ENCODE assay signal across 9 cellular contexts in the genomic region with DNA sequence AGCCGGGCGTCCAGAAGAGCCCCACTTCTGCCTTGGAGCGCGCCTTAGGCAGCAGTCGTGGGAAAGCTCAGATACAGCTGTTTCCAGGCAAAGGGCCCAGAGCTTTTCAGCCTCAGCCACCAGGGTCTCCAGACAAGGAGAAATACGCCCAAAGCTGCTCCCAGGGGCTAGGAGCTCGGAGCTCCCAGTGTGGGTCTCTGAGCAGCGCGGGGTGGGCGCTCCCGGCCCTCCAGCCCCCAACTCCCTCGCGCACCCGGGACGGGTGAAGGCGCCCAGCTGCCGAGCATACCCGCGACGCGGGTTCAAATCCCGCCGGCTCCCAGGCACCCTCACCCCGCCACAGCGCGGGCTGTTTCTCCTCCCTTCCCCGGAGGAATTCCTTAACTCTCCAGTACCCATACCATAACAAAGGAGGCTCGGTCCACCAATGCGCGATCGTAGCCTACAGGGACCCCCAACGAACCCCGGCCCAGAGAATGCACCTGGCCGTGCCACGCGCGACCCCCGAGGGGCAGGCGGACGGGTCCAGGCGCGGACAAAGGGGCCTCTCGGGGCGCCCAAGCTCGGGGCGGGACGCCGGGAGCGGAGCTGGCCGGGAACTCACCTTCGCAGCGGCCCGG. TPM values are rescaled to one million over a fixed set of nuclear protein-coding genes. Genes with fewer than 3 reads are reported as not detected.
DNase-seq lines count a peak whose midpoint lies in the region; ATAC-seq and TF ChIP-seq lines count a peak whose summit lies in the region.
"Had no signal": no experiment of that assay in that cellular context is flagged by ENCODE, and none has a peak within 500 bp of the region (broad histone marks: within the 10 kb centered on the region; RNA-seq: fewer than 3 reads in every experiment).

No MANE protein-coding gene starts in this region.

- H3K27me3 Mint-ChIP-seq in glutamatergic neuron (ENCODE audit: unreplicated experiment) (peaks cover 21% of the 10 kb centered on the region), immature natural killer cell (ENCODE audit: low read depth in 3 of 3) (peaks cover 6 to 32% (median 14%) of the 10 kb centered on the region in 3 donors)
- peaks cover 64 to 81% (median 75%) of the 10 kb centered on the region in 5 donors for H3K27me3 Mint-ChIP-seq in naive thymus-derived CD4-positive, alpha-beta T cell

- H3K27ac Mint-ChIP-seq in glutamatergic neuron (ENCODE audit: unreplicated experiment): no peak overlapping the region
- H3K27ac Mint-ChIP-seq in naive thymus-derived CD4-positive, alpha-beta T cell: no peak overlapping the region
- no peak overlapping the region for H3K27ac Mint-ChIP-seq in immature natural killer cell

- peak overlapping the region; percentile 91 for H3K9ac ChIP-seq in neuronal stem cell (ENCODE audit: low read depth, low read length, poor library complexity)

- CTCF ChIA-PET in naive thymus-derived CD4-positive, alpha-beta T cell (lab: Charles Lee): no interaction called here

- no peak overlapping the region for H3K27ac ChIP-seq in neuronal stem cell (replicated peaks; ENCODE audit: low read length)
- no peak overlapping the region for H3K27ac ChIP-seq in naive thymus-derived CD4-positive, alpha-beta T cell (ENCODE audit: low read depth, low read length)

- POLR2A ChIA-PET in naive thymus-derived CD4-positive, alpha-beta T cell (lab: Charles Lee): no interaction called here

- H3K4ac ChIP-seq in neuronal stem cell (ENCODE audit: low read length): no peak overlapping the region

- H4K8ac ChIP-seq in neuronal stem cell (ENCODE audit: low read depth, low read length): no peak overlapping the region

- peak overlapping the region; percentile 50 for H3K14ac ChIP-seq in neuronal stem cell (ENCODE audit: low read length)

- peaks cover 7% of the 10 kb centered on the region for H3K9me3 Mint-ChIP-seq in glutamatergic neuron (ENCODE audit: unreplicated experiment)
- H3K9me3 Mint-ChIP-seq in naive thymus-derived CD4-positive, alpha-beta T cell: peaks cover 0 to 2% (median 0%) of the 10 kb centered on the region in 11 donors
- peaks cover 0 to 2% (median 0%) of the 10 kb centered on the region in 6 donors for H3K9me3 Mint-ChIP-seq in immature natural killer cell

- TF ChIP-seq CTCF in AG09309 (IDR thresholded peaks at IDR 0.05; ENCODE audit: control insufficient read depth, insufficient read depth, low read depth, low read length, missing control alignments) (no peak), glutamatergic neuron (IDR thresholded peaks at IDR 0.05; ENCODE audit: partially characterized antibody, unreplicated experiment) (no peak)

- H2AFZ ChIP-seq in neuronal stem cell (ENCODE audit: low read length): peak overlapping the region; percentile 95

- peak overlapping the region; percentile 63 for H3K4me3 ChIP-seq in AG09309 (ENCODE audit: control insufficient read depth, low read depth, low read length)
- H3K4me3 ChIP-seq in neuronal stem cell (ENCODE audit: low read length in 2 of 2): peak overlapping the region; percentile 86 to 89
- H3K4me3 ChIP-seq in naive thymus-derived CD4-positive, alpha-beta T cell (ENCODE audit: low read length): no peak overlapping the region

- peaks cover 18% of the 10 kb centered on the region for H3K79me1 ChIP-seq in neuronal stem cell (ENCODE audit: low read depth, low read length)

- H3K23ac ChIP-seq in neuronal stem cell (ENCODE audit: low read depth, low read length, poor library complexity): peak overlapping the region; percentile 96

- H4K91ac ChIP-seq in neuronal stem cell (ENCODE audit: low read depth, low read length, poor library complexity): peak overlapping the region; percentile 61

- no peak for DNase-seq in AG09309 (ENCODE audit: low read depth)
- DNase-seq in glutamatergic neuron: no peak
- no peak for DNase-seq in neuronal stem cell (ENCODE audit: low spot score)
- no peak for DNase-seq in naive thymus-derived CD4-positive, alpha-beta T cell
- DNase-seq in immature natural killer cell: no peak

- no peak overlapping the region for H2BK120ac ChIP-seq in neuronal stem cell (ENCODE audit: low read depth, low read length)

- peak overlapping the region; percentile 42 for H2BK15ac ChIP-seq in neuronal stem cell (ENCODE audit: low read length)

- peaks cover 0 to 7% of the 10 kb centered on the region in 2 donors for H3K9me3 ChIP-seq in neuronal stem cell (replicated peaks in 1 of 2; ENCODE audit: control insufficient read depth in 2 of 2, insufficient read depth in 1 of 2, low read depth in 1 of 2, low read length in 2 of 2)
- no peaks in the 10 kb centered on the region for H3K9me3 ChIP-seq in naive thymus-derived CD4-positive, alpha-beta T cell (ENCODE audit: control insufficient read depth in 2 of 3, low read length in 3 of 3)

- no peaks in the 10 kb centered on the region for H3K27me3 ChIP-seq in neuronal stem cell (ENCODE audit: control insufficient read depth in 3 of 3, insufficient read depth in 3 of 3, low read depth in 1 of 3, low read length in 3 of 3)
- H3K27me3 ChIP-seq in naive thymus-derived CD4-positive, alpha-beta T cell (ENCODE audit: control insufficient read depth in 2 of 2, insufficient read depth in 2 of 2, low read length in 2 of 2): no peaks in the 10 kb centered on the region

- H2BK12ac ChIP-seq in neuronal stem cell (ENCODE audit: low read length): peak overlapping the region; percentile 41

- peak overlapping the region; percentile 78 for H3K4me3 Mint-ChIP-seq in glutamatergic neuron (ENCODE audit: unreplicated experiment)
- H3K4me3 Mint-ChIP-seq in naive thymus-derived CD4-positive, alpha-beta T cell: no peak overlapping the region
- no peak overlapping the region for H3K4me3 Mint-ChIP-seq in immature natural killer cell

- peak; percentile 31 for ATAC-seq in SK-N-SH treated with all-trans-retinoic acid at 6 μM for 48 hours
- ATAC-seq in HG03342 (IDR thresholded peaks at IDR 0.05; ENCODE audit: unreplicated experiment): no peak
- no peak for ATAC-seq in naive thymus-derived CD4-positive, alpha-beta T cell
- ATAC-seq in HG02973 (IDR thresholded peaks at IDR 0.05; ENCODE audit: unreplicated experiment): no peak
- ATAC-seq: activated CD4-positive, CD25-positive, alpha-beta regulatory T cell treated with anti-CD3 and anti-CD28 coated beads, Interleukin-2, amount 50 U/mL, for 24 hours had no signal

- H3K4me1 ChIP-seq in neuronal stem cell (ENCODE audit: control insufficient read depth in 2 of 2, insufficient read depth in 1 of 2, low read depth in 1 of 2, low read length in 2 of 2): peaks cover 15% of the 10 kb centered on the region in 2 donors
- no peaks in the 10 kb centered on the region for H3K4me1 ChIP-seq in naive thymus-derived CD4-positive, alpha-beta T cell (ENCODE audit: control insufficient read depth in 2 of 2, insufficient read depth in 2 of 2, low read length in 2 of 2)

- WGBS in neuronal stem cell (ENCODE audit: extremely low coverage in 2 of 2, insufficient read length in 2 of 2, insufficient replicate concordance in 1 of 2), 2 donors: no CpG with 5 or more reads among the region's 53 CpGs

- H3K4me2 ChIP-seq in neuronal stem cell (ENCODE audit: insufficient read depth, low read length, poor library complexity, severe bottlenecking): peak overlapping the region; percentile 94

- H3K36me3 Mint-ChIP-seq in glutamatergic neuron (ENCODE audit: unreplicated experiment) (no peaks in the 10 kb centered on the region), immature natural killer cell (no peaks in the 10 kb centered on the region)
- no peaks in the 10 kb centered on the region for H3K36me3 Mint-ChIP-seq in naive thymus-derived CD4-positive, alpha-beta T cell

- H3K36me3 ChIP-seq in neuronal stem cell (replicated peaks in 1 of 2; ENCODE audit: control insufficient read depth in 2 of 2, insufficient read depth in 2 of 2, low read length in 2 of 2): peaks cover 8 to 41% of the 10 kb centered on the region in 2 donors
- no peaks in the 10 kb centered on the region for H3K36me3 ChIP-seq in naive thymus-derived CD4-positive, alpha-beta T cell (ENCODE audit: control insufficient read depth in 2 of 3, insufficient read depth in 3 of 3, low read length in 3 of 3)

- intact Hi-C loops in naive thymus-derived CD4-positive, alpha-beta T cell (cut with micrococcal nuclease): no loop called here

- peak overlapping the region; percentile 98 for H3K18ac ChIP-seq in neuronal stem cell (ENCODE audit: low read length)

- H2BK5ac ChIP-seq in neuronal stem cell (ENCODE audit: low read length): peak overlapping the region; percentile 98

- peak overlapping the region; percentile 62 for H2AK5ac ChIP-seq in neuronal stem cell (ENCODE audit: low read depth, low read length)

- peaks cover 20% of the 10 kb centered on the region for H3K4me1 Mint-ChIP-seq in glutamatergic neuron (ENCODE audit: low read depth, unreplicated experiment)
- peaks cover 3 to 15% (median 11%) of the 10 kb centered on the region in 7 donors for H3K4me1 Mint-ChIP-seq in naive thymus-derived CD4-positive, alpha-beta T cell
- H3K4me1 Mint-ChIP-seq in immature natural killer cell: no peaks in the 10 kb centered on the region

TF ChIP-seq in SK-N-SH treated with all-trans-retinoic acid at 6 μM for 48 hours, 23 proteins besides CTCF, POLR2A, EP300 and RAD21:
- TF ChIP-seq GLIS3 (CRISPR knock-in tag; IDR thresholded peaks at IDR 0.05) (no peak), ZFP30 (CRISPR knock-in tag; IDR thresholded peaks at IDR 0.05) (no peak)

RNA-seq across cellular contexts. Expression of a gene that starts 0.5 kb away (rescaled TPM):
- total RNA-seq in glutamatergic neuron (ENCODE audit: unreplicated experiment): 14.6 TPM
- 42.8 TPM for polyA plus RNA-seq in neuronal stem cell (2013, experiment 1 of 2)
- polyA plus RNA-seq in neuronal stem cell (2013, experiment 2 of 2): 45.1 TPM
- total RNA-seq in naive thymus-derived CD4-positive, alpha-beta T cell: under 1 TPM in 1 of 5 experiments, not detected in 4; 0.24 TPM
- polyA plus RNA-seq in naive thymus-derived CD4-positive, alpha-beta T cell: not detected
- not detected for polyA plus RNA-seq in immature natural killer cell

RNA-seq across cellular contexts. Expression of a gene that starts 0.6 kb away (rescaled TPM):
- total RNA-seq in glutamatergic neuron (ENCODE audit: unreplicated experiment): 60.9 TPM
- polyA plus RNA-seq in neuronal stem cell (2013, experiment 1 of 2): 117 TPM
- 118 TPM for polyA plus RNA-seq in neuronal stem cell (2013, experiment 2 of 2)
- under 1 TPM in 1 of 5 experiments, not detected in 4; 0.05 TPM for total RNA-seq in naive thymus-derived CD4-positive, alpha-beta T cell
- polyA plus RNA-seq in naive thymus-derived CD4-positive, alpha-beta T cell: not detected
- not detected for polyA plus RNA-seq in immature natural killer cell

Comparison
In these comparisons a context has a peak if more than half of its experiments do, and no peak if none do; other contexts are left out.
1. RNA of a gene that starts 0.5 kb away (total RNA-seq): 14.6 TPM in glutamatergic neuron (single experiment); 0.24 TPM in naive thymus-derived CD4-positive, alpha-beta T cell; every median in the first group is over 10 times any median in the second.
2. RNA of a gene that starts 0.6 kb away (total RNA-seq): 60.9 TPM in glutamatergic neuron (single experiment); 0.05 TPM in naive thymus-derived CD4-positive, alpha-beta T cell; every median in the first group is over 10 times any median in the second.